Comparison of ENCODE assay signal across 8 cellular contexts in genomic region chr4:176319237-176319703, GRCh38. TPM values are rescaled to one million over a fixed set of nuclear protein-coding genes. Genes with fewer than 3 reads are reported as not detected.
DNase-seq lines count a peak whose midpoint lies in the region; ATAC-seq, FAIRE-seq and TF ChIP-seq lines count a peak whose summit lies in the region.

No MANE protein-coding gene starts in this region.

- H2AFZ ChIP-seq in keratinocyte (ENCODE audit: control insufficient read depth, low read length): peak overlapping the region; percentile 91

- DNase-seq in T-helper 1 cell (no peak), keratinocyte (ENCODE audit: low read depth, low spot score) (no peak), NCI-H1092 (lab: John Stamatoyannopoulos, UW) (no peak), iPS-NIHi11 (ENCODE audit: low spot score) (no peak)
- no peak for DNase-seq in activated naive CD8-positive, alpha-beta T cell treated with anti-CD3 and anti-CD28 coated beads, Interleukin-2, amount 50 U/mL, for 24 hours

- no peaks in the 10 kb centered on the region for H3K9me1 ChIP-seq in keratinocyte (ENCODE audit: control insufficient read depth, extremely low read depth, insufficient read depth, low read length)

- H3K4me1 ChIP-seq in keratinocyte (ENCODE audit: control insufficient read depth, extremely low read depth, insufficient read depth, low read length): peaks cover 8% of the 10 kb centered on the region

- no peaks in the 10 kb centered on the region for H4K20me1 ChIP-seq in keratinocyte (ENCODE audit: control insufficient read depth, extremely low read depth, insufficient read depth, low read length)

- H3K27ac ChIP-seq in keratinocyte (ENCODE audit: control insufficient read depth, insufficient read depth, low read length) (peak overlapping the region; percentile 97), temporal lobe (ENCODE audit: low read depth, low read length) (peak overlapping the region; percentile 45)

- dilution Hi-C loops in keratinocyte (cut with MboI; ENCODE audit: extremely low pct_ligation_motif_present, low sequenced_read_pairs): no loop called here

- H3K9me3 Mint-ChIP-seq in T-helper 1 cell treated with Interleukin-12 subunit alpha and Interleukin-12 subunit beta and Interleukin-4 antibody, amounts not matched to agents 30 μg/mL and 1 μg/mL, for 36 hours: no peaks in the 10 kb centered on the region
- no peaks in the 10 kb centered on the region for H3K9me3 Mint-ChIP-seq in activated naive CD8-positive, alpha-beta T cell treated with anti-CD3 and anti-CD28 coated beads, Interleukin-2, amount 50 U/mL, for 24 hours

- peaks cover 42% of the 10 kb centered on the region for H3K79me2 ChIP-seq in keratinocyte (ENCODE audit: control insufficient read depth, insufficient read depth, low read length)

- peaks cover 18% of the 10 kb centered on the region for H3K36me3 Mint-ChIP-seq in T-helper 1 cell treated with Interleukin-12 subunit alpha and Interleukin-12 subunit beta and Interleukin-4 antibody, amounts not matched to agents 30 μg/mL and 1 μg/mL, for 36 hours (ENCODE audit: low read depth)
- H3K36me3 Mint-ChIP-seq in activated naive CD8-positive, alpha-beta T cell treated with anti-CD3 and anti-CD28 coated beads, Interleukin-2, amount 50 U/mL, for 24 hours (ENCODE audit: low read depth): peaks cover 22% of the 10 kb centered on the region

- H3K27me3 Mint-ChIP-seq in T-helper 1 cell treated with Interleukin-12 subunit alpha and Interleukin-12 subunit beta and Interleukin-4 antibody, amounts not matched to agents 30 μg/mL and 1 μg/mL, for 36 hours (ENCODE audit: low read depth): peaks cover 3% of the 10 kb centered on the region
- no peaks in the 10 kb centered on the region for H3K27me3 Mint-ChIP-seq in activated naive CD8-positive, alpha-beta T cell treated with anti-CD3 and anti-CD28 coated beads, Interleukin-2, amount 50 U/mL, for 24 hours

- TF ChIP-seq CTCF in keratinocyte (optimal IDR thresholded peaks at IDR 0.05 in 1 of 3, IDR thresholded peaks at IDR 0.05 in 1 of 3, conservative IDR thresholded peaks at IDR 0.05 in 1 of 3; ENCODE audit: extremely low read depth in 1 of 3, insufficient read depth in 2 of 3, low read length in 3 of 3): no peak

- H3K4me2 ChIP-seq in keratinocyte (ENCODE audit: control insufficient read depth, extremely low read depth, insufficient read depth, low read depth, low read length): peak overlapping the region; percentile 99

- ATAC-seq in activated naive CD8-positive, alpha-beta T cell treated with anti-CD3 and anti-CD28 coated beads, Interleukin-2, amount 50 U/mL, for 24 hours: no peak
- ATAC-seq in GM21825 (IDR thresholded peaks at IDR 0.05; ENCODE audit: unreplicated experiment): no peak

- no peaks in the 10 kb centered on the region for H3K9me3 ChIP-seq in keratinocyte (ENCODE audit: control insufficient read depth, low read depth, low read length)

- FAIRE-seq in keratinocyte (lab: Jason Lieb, UNC): no peak

- peak overlapping the region; percentile 85 for H3K27ac Mint-ChIP-seq in T-helper 1 cell treated with Interleukin-12 subunit alpha and Interleukin-12 subunit beta and Interleukin-4 antibody, amounts not matched to agents 30 μg/mL and 1 μg/mL, for 36 hours
- peak overlapping the region; percentile 88 for H3K27ac Mint-ChIP-seq in activated naive CD8-positive, alpha-beta T cell treated with anti-CD3 and anti-CD28 coated beads, Interleukin-2, amount 50 U/mL, for 24 hours

- peak overlapping the region; percentile 97 for H3K9ac ChIP-seq in keratinocyte (ENCODE audit: control insufficient read depth, extremely low read depth, insufficient read depth, low read length)

- peak overlapping the region; percentile 93 to 98 (median 94) for H3K4me3 ChIP-seq in keratinocyte (ENCODE audit: control insufficient read depth in 2 of 3, extremely low read depth in 1 of 3, insufficient read depth in 2 of 3, low read depth in 1 of 3, low read length in 3 of 3)

- H3K36me3 ChIP-seq in keratinocyte (ENCODE audit: control insufficient read depth in 2 of 2, extremely low read depth in 1 of 2, insufficient read depth in 2 of 2, low read length in 2 of 2): no peaks in the 10 kb centered on the region

- peak overlapping the region; percentile 86 for H3K4me3 Mint-ChIP-seq in T-helper 1 cell treated with Interleukin-12 subunit alpha and Interleukin-12 subunit beta and Interleukin-4 antibody, amounts not matched to agents 30 μg/mL and 1 μg/mL, for 36 hours
- peak overlapping the region; percentile 92 for H3K4me3 Mint-ChIP-seq in activated naive CD8-positive, alpha-beta T cell treated with anti-CD3 and anti-CD28 coated beads, Interleukin-2, amount 50 U/mL, for 24 hours

- no peaks in the 10 kb centered on the region for H3K27me3 ChIP-seq in keratinocyte (ENCODE audit: control insufficient read depth, extremely low read depth, insufficient read depth, low read length)

- H3K4me1 Mint-ChIP-seq in T-helper 1 cell treated with Interleukin-12 subunit alpha and Interleukin-12 subunit beta and Interleukin-4 antibody, amounts not matched to agents 30 μg/mL and 1 μg/mL, for 36 hours (ENCODE audit: low read depth): peaks cover 24% of the 10 kb centered on the region
- peaks cover 40% of the 10 kb centered on the region for H3K4me1 Mint-ChIP-seq in activated naive CD8-positive, alpha-beta T cell treated with anti-CD3 and anti-CD28 coated beads, Interleukin-2, amount 50 U/mL, for 24 hours

RNA-seq across cellular contexts. Expression of gene SPCS3, which starts 0.5 kb away (rescaled TPM):
- polyA plus RNA-seq in keratinocyte: 32.6 to 59.3 TPM (median 39.8 TPM) in 3 replicates
- polyA plus RNA-seq in keratinocyte (2011; ENCODE audit: low read depth): 43.0 TPM
- polyA plus RNA-seq in keratinocyte (2011; cell fraction: cytosol; rRNA removed): 21.8 and 37.9 TPM in 2 replicates
- 41.3 and 53.2 TPM in 2 replicates for polyA plus RNA-seq in keratinocyte (2011; cell fraction: nucleus; rRNA removed)
- 51.2 and 82.7 TPM in 2 replicates for polyA plus RNA-seq in keratinocyte (2012; ENCODE audit: low replicate concordance)
- 10.6 to 34.3 TPM (median 18.9 TPM) in 3 replicates for polyA minus RNA-seq in keratinocyte
- polyA minus RNA-seq in keratinocyte (2011; cell fraction: cytosol; rRNA and poly(A)+ RNA removed): 93.6 TPM
- polyA minus RNA-seq in keratinocyte (2011; cell fraction: nucleus; rRNA and poly(A)+ RNA removed): 49.7 and 59.7 TPM in 2 replicates
- 73.5 TPM for total RNA-seq in temporal lobe

RNA-seq across cellular contexts. Expression of gene ASB5, which starts 50.2 kb away (rescaled TPM):
- polyA plus RNA-seq in keratinocyte: 0.01 to 0.06 TPM in 2 of 3 replicates, not detected in the other
- not detected for polyA plus RNA-seq in keratinocyte (2011; ENCODE audit: low read depth)
- polyA plus RNA-seq in keratinocyte (2011; cell fraction: cytosol; rRNA removed): 0.05 TPM in 1 of 2 replicates, not detected in the other
- polyA plus RNA-seq in keratinocyte (2011; cell fraction: nucleus; rRNA removed): not detected in 2 replicates
- polyA plus RNA-seq in keratinocyte (2012; ENCODE audit: low replicate concordance): 0.15 TPM in 1 of 2 replicates, not detected in the other
- not detected in 3 replicates for polyA minus RNA-seq in keratinocyte
- polyA minus RNA-seq in keratinocyte (2011; cell fraction: cytosol; rRNA and poly(A)+ RNA removed): not detected
- not detected in 2 replicates for polyA minus RNA-seq in keratinocyte (2011; cell fraction: nucleus; rRNA and poly(A)+ RNA removed)
- total RNA-seq in temporal lobe: 0.25 TPM
